In genomic region chr6:3707751-3708412, GRCh38 we compare ENCODE assay signal across 19 cellular contexts. TPM values are rescaled to one million over a fixed set of nuclear protein-coding genes. Genes with fewer than 3 reads are reported as not detected.
DNase-seq lines count a peak whose midpoint lies in the region; TF ChIP-seq lines count a peak whose summit lies in the region.
"Had no signal": no experiment of that assay in that cellular context is flagged by ENCODE, and none has a peak within 500 bp of the region (broad histone marks: within the 10 kb centered on the region; RNA-seq: fewer than 3 reads in every experiment).

No MANE protein-coding gene starts in this region.

- H3K4me1 ChIP-seq in neuronal stem cell (ENCODE audit: control insufficient read depth in 2 of 2, insufficient read depth in 1 of 2, low read depth in 1 of 2, low read length in 2 of 2): no peaks in the 10 kb centered on the region
- H3K4me1 ChIP-seq: BE2C had no signal

- H3K4ac ChIP-seq in neuronal stem cell (ENCODE audit: low read length): no peak overlapping the region

- no peaks in the 10 kb centered on the region for H3K79me1 ChIP-seq in neuronal stem cell (ENCODE audit: low read depth, low read length)

- H3K4me3 ChIP-seq in neuronal stem cell (ENCODE audit: low read length in 2 of 2): no peak overlapping the region
- H3K4me3 ChIP-seq: GM23338 had no signal

- in situ Hi-C loops in KBM-7 (cut with MboI; ENCODE audit: low pct_unique_long_range_greater_than_20kb, low sequenced_read_pairs): no loop called here

- peak overlapping the region; percentile 14 for H2AK5ac ChIP-seq in neuronal stem cell (ENCODE audit: low read depth, low read length)

- H3K4me3 Mint-ChIP-seq in glutamatergic neuron (ENCODE audit: unreplicated experiment): peak overlapping the region; percentile 6
- H3K4me3 Mint-ChIP-seq: CD4-positive, CD25-positive, alpha-beta regulatory T cell; CD8-positive, alpha-beta memory T cell; GM23338 had no signal

- no peak overlapping the region for H2BK120ac ChIP-seq in neuronal stem cell (ENCODE audit: low read depth, low read length)

- H4K8ac ChIP-seq in neuronal stem cell (ENCODE audit: low read depth, low read length): no peak overlapping the region

- H3K36me3 Mint-ChIP-seq in glutamatergic neuron (ENCODE audit: unreplicated experiment): peaks cover 18% of the 10 kb centered on the region
- H3K36me3 Mint-ChIP-seq: CD4-positive, CD25-positive, alpha-beta regulatory T cell; CD8-positive, alpha-beta memory T cell had no signal

- no peak for TF ChIP-seq CTCF in RWPE1 (conservative IDR thresholded peaks at IDR 0.05; ENCODE audit: low read depth)
- no peak for TF ChIP-seq CTCF in glutamatergic neuron (IDR thresholded peaks at IDR 0.05; ENCODE audit: partially characterized antibody, unreplicated experiment)

- H3K18ac ChIP-seq in neuronal stem cell (ENCODE audit: low read length): no peak overlapping the region

- no peak overlapping the region for H2BK5ac ChIP-seq in neuronal stem cell (ENCODE audit: low read length)

- no peak overlapping the region for H3K4me2 ChIP-seq in neuronal stem cell (ENCODE audit: insufficient read depth, low read length, poor library complexity, severe bottlenecking)
- H3K4me2 ChIP-seq: GM23338 had no signal

- H3K9me3 Mint-ChIP-seq in glutamatergic neuron (ENCODE audit: unreplicated experiment): peaks cover 5% of the 10 kb centered on the region

- no peaks in the 10 kb centered on the region for H3K36me3 ChIP-seq in neuronal stem cell (replicated peaks in 1 of 2; ENCODE audit: control insufficient read depth in 2 of 2, insufficient read depth in 2 of 2, low read length in 2 of 2)
- H3K36me3 ChIP-seq: BE2C had no signal

- H3K27me3 ChIP-seq in neuronal stem cell (ENCODE audit: control insufficient read depth in 3 of 3, insufficient read depth in 3 of 3, low read depth in 1 of 3, low read length in 3 of 3): no peaks in the 10 kb centered on the region
- H3K27me3 ChIP-seq: BE2C had no signal

- H3K9me3 ChIP-seq in neuronal stem cell (replicated peaks in 1 of 2; ENCODE audit: control insufficient read depth in 2 of 2, insufficient read depth in 1 of 2, low read depth in 1 of 2, low read length in 2 of 2): peaks cover 0 to 7% of the 10 kb centered on the region in 2 donors
- H3K9me3 ChIP-seq: BE2C had no signal

- no peak for DNase-seq in RWPE1 (ENCODE audit: low spot score)
- peak; percentile 3 for DNase-seq in dermis blood vessel endothelial cell
- DNase-seq in glutamatergic neuron: no peak
- DNase-seq in neuronal stem cell (ENCODE audit: low spot score): no peak
- DNase-seq in KBM-7: no peak
- DNase-seq in NCI-H524 (lab: John Stamatoyannopoulos, UW): no peak
- DNase-seq in NCI-H2196 treated with DMSO at 0.1 percent for 48 hours (lab: John Stamatoyannopoulos, UW; ENCODE audit: unreplicated experiment): no peak
- DNase-seq in NCI-H1436 treated with DMSO at 0.1 percent for 48 hours (lab: John Stamatoyannopoulos, UW): no peak
- DNase-seq: ACHN; BE2C; C1 segment of cervical spinal cord; CD4-positive, CD25-positive, alpha-beta regulatory T cell; CD8-positive, alpha-beta memory T cell; COR-L47; DMS 273 treated with DMSO at 0.1 percent for 48 hours; DMS53; DND-41; HCEC 1CT had no signal

- no peak overlapping the region for H3K9ac ChIP-seq in neuronal stem cell (ENCODE audit: low read depth, low read length, poor library complexity)

- H2BK12ac ChIP-seq in neuronal stem cell (ENCODE audit: low read length): no peak overlapping the region

- peak overlapping the region; percentile 77 for H2BK15ac ChIP-seq in neuronal stem cell (ENCODE audit: low read length)

- peaks cover 3% of the 10 kb centered on the region for H3K27me3 Mint-ChIP-seq in glutamatergic neuron (ENCODE audit: unreplicated experiment)

- no peak overlapping the region for H4K91ac ChIP-seq in neuronal stem cell (ENCODE audit: low read depth, low read length, poor library complexity)

- H3K27ac ChIP-seq in RWPE1: peak overlapping the region; percentile 29
- H3K27ac ChIP-seq in neuronal stem cell (replicated peaks; ENCODE audit: low read length): no peak overlapping the region

- no CpG with 5 or more reads among the region's 10 CpGs for whole genome bisulfite sequencing in neuronal stem cell (ENCODE audit: extremely low coverage in 2 of 2, insufficient read length in 2 of 2, insufficient replicate concordance in 1 of 2), 2 donors

- no peak overlapping the region for H2AFZ ChIP-seq in neuronal stem cell (ENCODE audit: low read length)
- H2AFZ ChIP-seq: GM23338 had no signal

- CTCF ChIA-PET in RWPE1 (lab: Yijun Ruan, JAX): interaction anchor here (0.7 kb wide), 1 partner anchor 35 kb away, joined by 3 read pairs; no protein-coding TSS in a partner anchor

- H3K27ac Mint-ChIP-seq in glutamatergic neuron (ENCODE audit: unreplicated experiment): no peak overlapping the region
- H3K27ac Mint-ChIP-seq: CD4-positive, CD25-positive, alpha-beta regulatory T cell; CD8-positive, alpha-beta memory T cell; GM23338 had no signal

- peak overlapping the region; percentile 13 for H3K23ac ChIP-seq in neuronal stem cell (ENCODE audit: low read depth, low read length, poor library complexity)

- peaks cover 4% of the 10 kb centered on the region for H3K4me1 Mint-ChIP-seq in glutamatergic neuron (ENCODE audit: low read depth, unreplicated experiment)
- H3K4me1 Mint-ChIP-seq: CD4-positive, CD25-positive, alpha-beta regulatory T cell; CD8-positive, alpha-beta memory T cell; GM23338 had no signal

- POLR2A ChIA-PET in RWPE1 (lab: Yijun Ruan, JAX; ENCODE audit: low non-redundant PET): no interaction called here

- no peak overlapping the region for H3K14ac ChIP-seq in neuronal stem cell (ENCODE audit: low read length)

RNA-seq across cellular contexts. Expression of gene PXDC1, which starts 43.6 kb away (rescaled TPM):
- total RNA-seq in dermis blood vessel endothelial cell (61.5 and 135 TPM in 2 replicates), glutamatergic neuron (ENCODE audit: unreplicated experiment) (7.5 TPM)
- polyA plus RNA-seq in neuronal stem cell (2013, experiment 1 of 2): 4.4 TPM
- 4.7 TPM for polyA plus RNA-seq in neuronal stem cell (2013, experiment 2 of 2)
- polyA plus RNA-seq: CD4-positive, CD25-positive, alpha-beta regulatory T cell; CD8-positive, alpha-beta memory T cell had no signal
